In the genomic region with DNA sequence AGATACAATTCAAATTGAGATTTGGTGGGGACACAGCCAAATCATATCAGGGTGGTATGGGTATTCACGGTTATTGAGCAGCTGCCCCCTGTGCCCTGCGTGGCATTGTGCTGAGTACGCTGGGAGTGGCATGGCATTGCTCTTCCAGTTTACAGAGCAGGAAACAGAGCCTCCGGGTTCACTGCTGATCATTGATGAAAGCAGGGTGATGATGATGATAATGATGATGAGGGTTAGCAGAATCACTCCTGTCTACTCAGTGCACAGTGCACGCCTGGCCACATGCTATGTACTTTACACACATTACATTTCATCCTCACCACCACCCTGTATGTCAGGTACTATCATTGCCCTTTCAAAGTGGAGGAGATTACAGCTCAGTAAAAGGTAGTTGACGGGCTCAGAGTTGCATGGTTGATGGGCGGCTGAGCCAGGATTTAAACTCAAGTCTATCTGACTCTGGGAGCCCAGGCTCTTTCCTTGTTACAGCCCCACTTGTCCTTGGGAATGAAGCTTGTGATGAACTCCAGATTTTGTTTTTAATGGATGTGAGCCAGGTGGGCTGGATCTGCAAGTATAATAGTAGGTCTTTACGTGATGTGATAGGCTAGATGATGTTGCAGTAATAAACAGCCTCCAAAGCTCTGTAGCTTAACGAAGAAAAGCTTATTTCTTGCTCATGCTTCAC, we compare ENCODE assay signal across 17 cellular contexts.
A peak's percentile ranks its signal among the peaks of the same experiment; 100 is the strongest.
DNase-seq lines count a peak whose midpoint lies in the region; ATAC-seq and TF ChIP-seq lines count a peak whose summit lies in the region.
"Had no signal": no experiment of that assay in that cellular context is flagged by ENCODE, and none has a peak within 500 bp of the region (broad histone marks: within the 10 kb centered on the region; RNA-seq: fewer than 3 reads in every experiment).

No MANE protein-coding gene starts in this region.

- peaks cover 29% of the 10 kb centered on the region for H3F3A ChIP-seq in PC-9 (ENCODE audit: insufficient read depth, low read depth)

- H3K9me3 ChIP-seq in PC-9 (ENCODE audit: insufficient read depth, low read depth): no peaks in the 10 kb centered on the region
- no peaks in the 10 kb centered on the region for H3K9me3 ChIP-seq in stomach
- H3K9me3 ChIP-seq: BLaER1 had no signal

- peak overlapping the region; percentile 66 for H3K4me2 ChIP-seq in PC-9
- H3K4me2 ChIP-seq: BLaER1 had no signal

- no peaks in the 10 kb centered on the region for H3K27me3 ChIP-seq in PC-9 (ENCODE audit: insufficient read depth, low read depth)
- no peaks in the 10 kb centered on the region for H3K27me3 ChIP-seq in stomach
- no peaks in the 10 kb centered on the region for H3K27me3 ChIP-seq in dorsolateral prefrontal cortex
- H3K27me3 ChIP-seq: BLaER1 had no signal

- 59 to 68% (median 62%) methylated on average over 8 to 9 of the region's 9 CpGs for WGBS in stomach, 5 donors

- H3K27ac ChIP-seq in PC-9 (peak overlapping the region; percentile 83), stomach (peak overlapping the region; percentile 80 to 96 (median 87)), dorsolateral prefrontal cortex (peak overlapping the region in 10 of 59 donors; percentile 11 to 80 (median 40))
- H3K27ac ChIP-seq: BLaER1 had no signal

- no peak for TF ChIP-seq CTCF in PC-9 (conservative IDR thresholded peaks at IDR 0.05)
- TF ChIP-seq CTCF in stomach (IDR thresholded peaks at IDR 0.05): no peak
- TF ChIP-seq CTCF in dorsolateral prefrontal cortex (IDR thresholded peaks at IDR 0.05 in 54 of 56, conservative IDR thresholded peaks at IDR 0.05 in 2 of 56; ENCODE audit: low read depth in 1 of 56, partially characterized antibody in 56 of 56): no peak

- DNase-seq in PC-9 (no peak), dermis blood vessel endothelial cell (peak; percentile 48), iris pigment epithelial cell (ENCODE audit: low read depth) (peak; percentile 24), stomach (no peak), dorsolateral prefrontal cortex (no peak)
- no peak for DNase-seq in stimulated activated CD8-positive, alpha-beta memory T cell treated with anti-CD3 and anti-CD28 coated beads, Interleukin-4, amount 100 ng/mL, for 48 hours
- DNase-seq: activated CD8-positive, alpha-beta memory T cell treated with anti-CD3 and anti-CD28 coated beads, Interleukin-2, amount 50 U/mL, for 4 hours; activated naive CD4-positive, alpha-beta T cell treated with anti-CD3 and anti-CD28 coated beads, Interleukin-2, amount 10 ng/mL, durations not matched to agents 7 days and 5 days; effector memory CD8-positive, alpha-beta T cell; NCI-H1694; NCI-H774; retina; stimulated activated CD4-positive, alpha-beta T cell treated with anti-CD3 and anti-CD28 coated beads, Interleukin-2, amount 100 ng/mL, for 48 hours had no signal

- POLR2A ChIA-PET in PC-9 (lab: Charles Lee; ENCODE audit: unreplicated experiment): interaction anchor here (0.6 kb wide), 1 partner anchor 22 kb away, joined by 3 read pairs; no protein-coding TSS in a partner anchor

- H3K9me2 ChIP-seq in PC-9 (ENCODE audit: insufficient read depth): no peaks in the 10 kb centered on the region

- TF ChIP-seq POLR2A in stomach (IDR thresholded peaks at IDR 0.05): no peak

- BruUV-seq in PC-9 (replicated peaks; lab: Mats Ljungman, UMichigan): no TSS peak

- TF ChIP-seq EP300 in stomach (IDR thresholded peaks at IDR 0.05): no peak

- CTCF ChIA-PET in PC-9 (lab: Charles Lee): interaction anchor here (1.2 kb wide), 1 partner anchor 17 kb away, joined by 3 read pairs; no protein-coding TSS in a partner anchor

- no peaks in the 10 kb centered on the region for H3K36me3 ChIP-seq in PC-9 (ENCODE audit: low read depth)
- no peaks in the 10 kb centered on the region for H3K36me3 ChIP-seq in stomach
- H3K36me3 ChIP-seq: BLaER1 had no signal

- H4K20me1 ChIP-seq in PC-9 (ENCODE audit: insufficient read depth): no peaks in the 10 kb centered on the region
- H4K20me1 ChIP-seq: BLaER1 had no signal

- H3K4me1 ChIP-seq in PC-9 (replicated peaks; ENCODE audit: insufficient read depth) (peaks cover 52% of the 10 kb centered on the region), stomach (peaks cover 33 to 78% (median 52%) of the 10 kb centered on the region in 4 donors)

- no peaks in the 10 kb centered on the region for H3K79me2 ChIP-seq in PC-9 (ENCODE audit: low read depth)

- H3K4me3 ChIP-seq in PC-9 (no peak overlapping the region), stomach (no peak overlapping the region), dorsolateral prefrontal cortex (no peak overlapping the region)
- H3K4me3 ChIP-seq: BLaER1 had no signal

- intact Hi-C loops in PC-9 (cut with micrococcal nuclease; ENCODE audit: unreplicated experiment): loop anchor here (10.0 kb wide), 1 partner anchor 59 kb away; no protein-coding TSS in a partner anchor
- intact Hi-C loops in stomach (cut with DNase I; ENCODE audit: low total_unique reads): no loop called here
- intact Hi-C loops in dorsolateral prefrontal cortex (cut with DNase I): no loop called here

- H2AFZ ChIP-seq in PC-9: no peak overlapping the region

- ATAC-seq in HG03280 (IDR thresholded peaks at IDR 0.05; ENCODE audit: unreplicated experiment): no peak
- no peak for ATAC-seq in HG03108 (IDR thresholded peaks at IDR 0.05; ENCODE audit: unreplicated experiment)
- ATAC-seq: activated CD4-positive, alpha-beta T cell treated with anti-CD3 and anti-CD28 coated beads for 36 hours; effector memory CD8-positive, alpha-beta T cell had no signal

Comparison
In these comparisons a context has a peak if more than half of its experiments do, and no peak if none do; other contexts are left out.
1. DNase-seq: peak in dermis blood vessel endothelial cell (single experiment) and iris pigment epithelial cell (single experiment); none in PC-9 (0 of 2), stomach (single experiment), stimulated activated CD8-positive, alpha-beta memory T cell treated with anti-CD3 and anti-CD28 coated beads, Interleukin-4, amount 100 ng/mL, for 48 hours (single experiment) and dorsolateral prefrontal cortex (0 of 10).